ENCODE assay signal across 1 cellular context in genomic region chr4:151313306-151314028, GRCh38.
TF ChIP-seq lines count a peak whose summit lies in the region.

No MANE protein-coding gene starts in this region.

TF ChIP-seq in HepG2, 621 proteins besides CTCF, POLR2A, EP300 and RAD21:
- TF ChIP-seq CEBPB (IDR thresholded peaks at IDR 0.05; ENCODE audit: borderline replicate concordance, low read depth, low read length): peak; percentile 33; the same call in 1 of the 2 replicates
- TF ChIP-seq FOSL2 (CRISPR knock-in tag; IDR thresholded peaks at IDR 0.05): peak; percentile 88
- 0 out of 2 replicates have a peak, but pooled peaks have one; percentile 49 for TF ChIP-seq ATF3 (CRISPR knock-in tag; IDR thresholded peaks at IDR 0.05)
- no peak for TF ChIP-seq ZZZ3 (CRISPR knock-in tag; IDR thresholded peaks at IDR 0.05; ENCODE audit: borderline replicate concordance)
- no peak for TF ChIP-seq ZFP90 (CRISPR knock-in tag; IDR thresholded peaks at IDR 0.05; ENCODE audit: borderline replicate concordance)
- no peak for TF ChIP-seq ZNF615 (CRISPR knock-in tag; IDR thresholded peaks at IDR 0.05; ENCODE audit: borderline replicate concordance)
- TF ChIP-seq KLF9 (CRISPR knock-in tag; IDR thresholded peaks at IDR 0.05; ENCODE audit: low read depth): no peak
- no peak for TF ChIP-seq ZNF780A (CRISPR knock-in tag; IDR thresholded peaks at IDR 0.05)
- no peak for TF ChIP-seq FOXA3 (CRISPR knock-in tag; IDR thresholded peaks at IDR 0.05)
- peak; percentile 37; the same call in 1 of the 2 replicates for TF ChIP-seq CEBPG (CRISPR knock-in tag; IDR thresholded peaks at IDR 0.05)
